ENCODE assay signal across 9 cellular contexts in the genomic region with DNA sequence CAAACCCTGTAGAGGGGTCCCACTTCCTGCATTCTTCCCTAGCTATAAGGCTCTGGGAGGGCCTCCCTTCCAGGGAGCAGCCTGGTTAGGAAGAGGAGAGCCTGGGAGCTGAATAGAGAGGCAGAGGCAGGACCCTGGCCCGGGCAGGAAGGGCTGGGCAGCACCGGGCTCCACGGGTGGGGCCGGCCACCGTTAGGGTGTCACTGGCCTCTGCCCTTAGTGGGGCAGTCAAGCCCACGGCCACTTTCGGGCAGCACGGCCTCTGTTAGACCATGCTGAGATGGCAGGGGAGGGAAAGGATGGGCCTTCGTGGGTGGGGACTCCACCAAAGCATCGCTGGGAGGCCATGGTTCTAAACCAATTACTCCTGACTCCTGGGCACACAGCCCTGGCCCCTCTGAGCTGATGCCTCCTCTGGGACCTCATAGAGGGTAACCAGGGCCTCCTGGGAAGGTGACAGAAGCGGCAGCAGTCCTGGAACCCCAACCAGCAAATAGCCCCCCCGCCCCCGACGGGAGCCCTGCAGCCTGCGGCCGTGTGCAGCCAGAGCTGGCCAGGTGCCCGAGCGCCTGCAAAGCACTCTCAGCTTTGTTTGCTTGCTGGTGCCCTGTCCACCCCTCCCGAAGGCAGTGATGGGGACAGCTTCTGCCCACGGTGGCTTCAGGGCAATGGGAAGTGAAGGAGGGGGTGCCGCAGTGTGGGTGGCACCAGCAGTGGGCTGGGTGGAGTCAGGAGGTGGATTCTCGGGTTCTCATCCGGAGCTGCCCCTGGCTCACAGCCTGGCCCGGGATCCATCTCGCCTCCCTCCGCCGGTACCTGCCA. TPM values are rescaled to one million over a fixed set of nuclear protein-coding genes. Genes with fewer than 3 reads are reported as not detected.
DNase-seq lines count a peak whose midpoint lies in the region; ATAC-seq lines count a peak whose summit lies in the region.
"Had no signal": no experiment of that assay in that cellular context is flagged by ENCODE, and none has a peak within 500 bp of the region (broad histone marks: within the 10 kb centered on the region; RNA-seq: fewer than 3 reads in every experiment).

No MANE protein-coding gene starts in this region.

- in situ Hi-C loops in Caki2 (cut with HindIII; ENCODE audit: low pct_unique_long_range_greater_than_20kb, low sequenced_read_pairs), result loop anchor here (10.0 kb wide), 1 partner anchor 162 kb away; a partner anchor contains a TSS

- H3K27me3 Mint-ChIP-seq in stimulated activated memory B cell treated with anti-CD40 and anti-IgM and Interleukin-4, amounts not matched to agents 10 μg/mL and 1 μg/mL and 100 μg/mL, for 72 hours, result no peaks in the 10 kb centered on the region
- H3K27me3 Mint-ChIP-seq: activated naive CD8-positive, alpha-beta T cell treated with anti-CD3 and anti-CD28 coated beads, Interleukin-2, amount 10 ng/mL, durations not matched to agents 7 days and 5 days had no signal

- no peak overlapping the region for H3K4me3 Mint-ChIP-seq in stimulated activated memory B cell treated with anti-CD40 and anti-IgM and Interleukin-4, amounts not matched to agents 10 μg/mL and 1 μg/mL and 100 μg/mL, for 72 hours
- H3K4me3 Mint-ChIP-seq: activated naive CD8-positive, alpha-beta T cell treated with anti-CD3 and anti-CD28 coated beads, Interleukin-2, amount 10 ng/mL, durations not matched to agents 7 days and 5 days had no signal

- H3K36me3 Mint-ChIP-seq in stimulated activated memory B cell treated with anti-CD40 and anti-IgM and Interleukin-4, amounts not matched to agents 10 μg/mL and 1 μg/mL and 100 μg/mL, for 72 hours, result no peaks in the 10 kb centered on the region
- H3K36me3 Mint-ChIP-seq: activated naive CD8-positive, alpha-beta T cell treated with anti-CD3 and anti-CD28 coated beads, Interleukin-2, amount 10 ng/mL, durations not matched to agents 7 days and 5 days had no signal

- H3K9me3 Mint-ChIP-seq in stimulated activated memory B cell treated with anti-CD40 and anti-IgM and Interleukin-4, amounts not matched to agents 10 μg/mL and 1 μg/mL and 100 μg/mL, for 72 hours, result no peaks in the 10 kb centered on the region
- H3K9me3 Mint-ChIP-seq: activated naive CD8-positive, alpha-beta T cell treated with anti-CD3 and anti-CD28 coated beads, Interleukin-2, amount 10 ng/mL, durations not matched to agents 7 days and 5 days had no signal

- intact Hi-C loops in Right ventricle myocardium inferior (cut with DNase I), result no loop called here
- intact Hi-C loops in posterior vena cava (cut with DNase I), result no loop called here

- ATAC-seq in Right ventricle myocardium inferior (peak; percentile 26), HG03432 (IDR thresholded peaks at IDR 0.05; ENCODE audit: unreplicated experiment) (no peak), GM19035 (IDR thresholded peaks at IDR 0.05; ENCODE audit: unreplicated experiment) (no peak)
- no peak for ATAC-seq in stimulated activated memory B cell treated with anti-CD40 and anti-IgM and Interleukin-4, amounts not matched to agents 10 μg/mL and 1 μg/mL and 100 μg/mL, for 72 hours

- DNase-seq in Caki2 (ENCODE audit: low read depth) (peak; percentile 72), NCI-H69 (lab: John Stamatoyannopoulos, UW) (peak; percentile 84), Right ventricle myocardium inferior (ENCODE audit: missing footprints) (peak; percentile 72), posterior vena cava (ENCODE audit: low spot score) (peak; percentile 63), SK-N-DZ (ENCODE audit: low spot score) (no peak)
- DNase-seq: activated naive CD8-positive, alpha-beta T cell treated with anti-CD3 and anti-CD28 coated beads, Interleukin-2, amount 10 ng/mL, durations not matched to agents 7 days and 5 days had no signal

- H3K4me1 Mint-ChIP-seq in stimulated activated memory B cell treated with anti-CD40 and anti-IgM and Interleukin-4, amounts not matched to agents 10 μg/mL and 1 μg/mL and 100 μg/mL, for 72 hours, result peaks cover 12% of the 10 kb centered on the region

- no peak overlapping the region for H3K27ac Mint-ChIP-seq in stimulated activated memory B cell treated with anti-CD40 and anti-IgM and Interleukin-4, amounts not matched to agents 10 μg/mL and 1 μg/mL and 100 μg/mL, for 72 hours
- H3K27ac Mint-ChIP-seq: activated naive CD8-positive, alpha-beta T cell treated with anti-CD3 and anti-CD28 coated beads, Interleukin-2, amount 10 ng/mL, durations not matched to agents 7 days and 5 days had no signal

RNA-seq across cellular contexts. Expression of a gene that starts 16.3 kb away (rescaled TPM):
- total RNA-seq in Caki2 (2014; rRNA removed; shearing (Covaris generic); ENCODE audit: low replicate concordance), result 92.0 and 165 TPM in 2 replicates
- total RNA-seq in Right ventricle myocardium inferior, result 41.9 TPM
- 10 to 100 TPM; 21.6 to 26.0 TPM for total RNA-seq in posterior vena cava
- polyA plus RNA-seq in SK-N-DZ (2014; cell fraction: cytosol; rRNA removed), result 30.0 and 30.5 TPM in 2 replicates
- 26.6 and 30.4 TPM in 2 replicates for polyA plus RNA-seq in SK-N-DZ (2014; cell fraction: nucleus; rRNA removed)
